17 cellular contexts compared by ENCODE assay signal in genomic region chr11:130672911-130673310, GRCh38.
A peak's percentile ranks its signal among the peaks of the same experiment; 100 is the strongest.
DNase-seq lines count a peak whose midpoint lies in the region; ATAC-seq, FAIRE-seq and TF ChIP-seq lines count a peak whose summit lies in the region.
"Had no signal": no experiment of that assay in that cellular context is flagged by ENCODE, and none has a peak within 500 bp of the region (broad histone marks: within the 10 kb centered on the region; RNA-seq: fewer than 3 reads in every experiment).

No MANE protein-coding gene starts in this region.

- H3K9me2 ChIP-seq in neural cell (ENCODE audit: insufficient read depth, low read length), result no peaks in the 10 kb centered on the region

- H3K56ac ChIP-seq in H1 (replicated peaks; ENCODE audit: insufficient read length, low read depth, low read length), result no peak overlapping the region

- H3K9ac ChIP-seq in H1 (replicated peaks in 1 of 4; ENCODE audit: extremely low read depth in 1 of 4, low read depth in 3 of 4, low read length in 3 of 4), result no peak overlapping the region
- peak overlapping the region; percentile 40 for H3K9ac ChIP-seq in neural cell (ENCODE audit: low read length)

- H3K4me1 ChIP-seq in left ventricle myocardium inferior, result peaks cover 65% of the 10 kb centered on the region
- H3K4me1 ChIP-seq in H1 (replicated peaks in 1 of 4; ENCODE audit: control insufficient read depth in 3 of 4, insufficient read depth in 4 of 4, low read length in 3 of 4), result peaks cover 0 to 4% (median 2%) of the 10 kb centered on the region in 4 experiments; a peak in 3 of 7 replicates
- H3K4me1 ChIP-seq in uterus, result peaks cover 0 to 10% of the 10 kb centered on the region in 2 donors

- H3K4me1 Mint-ChIP-seq in WTC11, result peaks cover 9% of the 10 kb centered on the region

- H3K36me3 ChIP-seq in left ventricle myocardium inferior (no peaks in the 10 kb centered on the region), H1 (ENCODE audit: control insufficient read depth in 2 of 4, insufficient read depth in 4 of 4, low read length in 3 of 4) (no peaks in the 10 kb centered on the region), neural cell (ENCODE audit: insufficient read depth, low read length) (no peaks in the 10 kb centered on the region), uterus (no peaks in the 10 kb centered on the region)
- H3K36me3 ChIP-seq: ovary had no signal

- H4K8ac ChIP-seq in H1 (ENCODE audit: extremely low read depth, insufficient read depth, low read length), result no peak overlapping the region; the same call in 1 of the 2 replicates

- TF ChIP-seq POLR2A in H1 (IDR thresholded peaks at IDR 0.05; ENCODE audit: control extremely low read depth in 1 of 2, low read depth in 2 of 2, low read length in 2 of 2) (no peak), uterus (IDR thresholded peaks at IDR 0.05) (no peak)

- TF ChIP-seq RAD21 in H1 (IDR thresholded peaks at IDR 0.05 in 1 of 2, conservative IDR thresholded peaks at IDR 0.05 in 1 of 2; ENCODE audit: low read depth in 2 of 2, low read length in 2 of 2) (no peak), neural cell (conservative IDR thresholded peaks at IDR 0.05) (no peak)

- H2BK120ac ChIP-seq in H1 (replicated peaks; ENCODE audit: low read depth, low read length), result no peak overlapping the region

- peak overlapping the region; percentile 70 for H3K27ac ChIP-seq in left ventricle myocardium inferior (replicated peaks)
- no peak overlapping the region for H3K27ac ChIP-seq in H1 (ENCODE audit: low read depth, low read length)
- peak overlapping the region; percentile 41 for H3K27ac ChIP-seq in neural cell (ENCODE audit: low read length)
- peak overlapping the region; percentile 11 to 50 for H3K27ac ChIP-seq in uterus
- H3K27ac ChIP-seq: ovary, VCaP had no signal

- H3K23ac ChIP-seq in H1 (ENCODE audit: insufficient read length), result no peak overlapping the region

- H3K79me2 ChIP-seq in H1 (ENCODE audit: control insufficient read depth in 1 of 2, insufficient read depth in 2 of 2, low read length in 2 of 2), result no peaks in the 10 kb centered on the region
- H3K79me2 ChIP-seq in neural cell (replicated peaks; ENCODE audit: insufficient read depth, low read length), result no peaks in the 10 kb centered on the region

- no peaks in the 10 kb centered on the region for H3K9me3 Mint-ChIP-seq in WTC11

- no peak for TF ChIP-seq EP300 in H1 (IDR thresholded peaks at IDR 0.05; ENCODE audit: borderline replicate concordance in 1 of 2, low read depth in 2 of 2, low read length in 2 of 2)
- TF ChIP-seq EP300 in neural cell (conservative IDR thresholded peaks at IDR 0.05; ENCODE audit: poor library complexity, severe bottlenecking), result no peak

- H2BK15ac ChIP-seq in H1 (ENCODE audit: low read length), result 0 out of 2 replicates have a peak overlapping the region, but pooled peaks have one; percentile 38

- no peak overlapping the region for H3K27ac Mint-ChIP-seq in WTC11
- H3K27ac Mint-ChIP-seq: stimulated activated naive CD8-positive, alpha-beta T cell treated with anti-CD3 and anti-CD28 coated beads, Interleukin-15, Interleukin-2, amounts not matched to agents 100 ng/mL and 50 ng/mL, for 24 hours had no signal

- no peaks in the 10 kb centered on the region for H3K36me3 Mint-ChIP-seq in WTC11

- H2BK20ac ChIP-seq in H1 (ENCODE audit: low read length), result no peak overlapping the region

- FAIRE-seq in H1 (lab: Jason Lieb, UNC), result no peak
- FAIRE-seq: G401.6 had no signal

- no peak for TF ChIP-seq CTCF in left ventricle myocardium inferior (IDR thresholded peaks at IDR 0.05; ENCODE audit: borderline replicate concordance)
- TF ChIP-seq CTCF in H1 (IDR thresholded peaks at IDR 0.05; ENCODE audit: control extremely low read depth in 1 of 3, insufficient read depth in 1 of 3, low read depth in 1 of 3, low read length in 3 of 3), result no peak
- TF ChIP-seq CTCF in neural cell (IDR thresholded peaks at IDR 0.05; ENCODE audit: poor library complexity, severe bottlenecking), result no peak
- TF ChIP-seq CTCF in uterus (IDR thresholded peaks at IDR 0.05), result no peak
- TF ChIP-seq CTCF in WTC11 (IDR thresholded peaks at IDR 0.05), result no peak

- DNase-seq in left ventricle myocardium inferior (no peak), left ventricle myocardium superior (no peak), H1 (ENCODE audit: low read depth in 1 of 2, low spot score in 2 of 2) (no peak), uterus (peak in 1 of 2 donors; percentile 21), WTC11 (ENCODE audit: low spot score) (no peak), NAMALWA (ENCODE audit: low spot score) (no peak), NCI-H1436 (lab: John Stamatoyannopoulos, UW) (no peak)
- DNase-seq: activated effector memory CD4-positive, alpha-beta T cell treated with anti-CD3 and anti-CD28 coated beads, Interleukin-2, amount 50 U/mL, for 16 hours; Kasumi-1; NCI-H1694; OCI-M1 had no signal

- no peaks in the 10 kb centered on the region for H3K27me3 ChIP-seq in left ventricle myocardium inferior (ENCODE audit: low read depth)
- H3K27me3 ChIP-seq in H1 (replicated peaks in 1 of 4; ENCODE audit: control insufficient read depth in 3 of 4, extremely low read depth in 1 of 4, insufficient read depth in 3 of 4, low read length in 3 of 4), result no peaks in the 10 kb centered on the region
- H3K27me3 ChIP-seq in neural cell (ENCODE audit: insufficient read depth, low read depth, low read length), result no peaks in the 10 kb centered on the region
- no peaks in the 10 kb centered on the region for H3K27me3 ChIP-seq in uterus
- H3K27me3 ChIP-seq: ovary had no signal

- no peak overlapping the region for H3K18ac ChIP-seq in H1 (ENCODE audit: extremely low read depth, low read length)

- 100% methylated on average over 5 of the region's 5 CpGs; no CpG with 5 or more reads in 1 of the 2 experiments for WGBS in H1 (ENCODE audit: extremely low coverage in 1 of 2, insufficient coverage in 1 of 2, insufficient read length in 1 of 2, insufficient replicate concordance in 2 of 2, low coverage in 1 of 2, low lambda C conversion rate in 2 of 2, missing lambda C conversion rate in 1 of 2), 2 experiments

- H3K14ac ChIP-seq in H1 (ENCODE audit: insufficient read length), result no peak overlapping the region

- no peaks in the 10 kb centered on the region for H3F3A ChIP-seq in neural cell (ENCODE audit: insufficient read depth, low read length, poor library complexity, severe bottlenecking)

- no peaks in the 10 kb centered on the region for H3K9me3 ChIP-seq in left ventricle myocardium inferior (replicated peaks)
- no peaks in the 10 kb centered on the region for H3K9me3 ChIP-seq in H1 (ENCODE audit: insufficient read depth in 2 of 2, low read depth in 1 of 2, low read length in 1 of 2)
- H3K9me3 ChIP-seq in neural cell (ENCODE audit: low read length), result no peaks in the 10 kb centered on the region
- no peaks in the 10 kb centered on the region for H3K9me3 ChIP-seq in uterus
- H3K9me3 ChIP-seq: ovary had no signal

- H2AK5ac ChIP-seq in H1 (ENCODE audit: low read depth, low read length), result no peak overlapping the region

- no peak overlapping the region for H4K91ac ChIP-seq in H1 (replicated peaks; ENCODE audit: insufficient read length, low read length)

- no peak overlapping the region for H3K4me3 Mint-ChIP-seq in WTC11
- H3K4me3 Mint-ChIP-seq: mesothelial cell of epicardium; stimulated activated naive CD8-positive, alpha-beta T cell treated with anti-CD3 and anti-CD28 coated beads, Interleukin-15, Interleukin-2, amounts not matched to agents 100 ng/mL and 50 ng/mL, for 24 hours had no signal

- no peak overlapping the region for H3K4ac ChIP-seq in H1 (replicated peaks; ENCODE audit: insufficient read length, low read depth, low read length)

- H3K79me1 ChIP-seq in H1 (ENCODE audit: low read depth, low read length), result no peaks in the 10 kb centered on the region

- POLR2A ChIA-PET in H1 (lab: Charles Lee; ENCODE audit: partially characterized antibody), result no interaction called here
- POLR2A ChIA-PET in WTC11 (lab: Charles Lee), result no interaction called here

- H3K4me2 ChIP-seq in H1 (ENCODE audit: insufficient read depth in 1 of 2, low read depth in 2 of 2, low read length in 2 of 2) (no peak overlapping the region), neural cell (ENCODE audit: low read length) (no peak overlapping the region)

- no peak overlapping the region for H2AFZ ChIP-seq in H1 (ENCODE audit: low read length)
- H2AFZ ChIP-seq in neural cell (ENCODE audit: low read depth, low read length), result no peak overlapping the region

- no peak for ATAC-seq in left ventricle myocardium superior
- no peak for ATAC-seq in WTC11

- intact Hi-C loops in left ventricle myocardium inferior (cut with micrococcal nuclease) (no loop called here), left ventricle myocardium superior (cut with micrococcal nuclease) (loop anchor here (10.0 kb wide), 1 partner anchor 218 kb away; no protein-coding TSS in a partner anchor), uterus (cut with DNase I; ENCODE audit: low total_unique reads) (no loop called here)

- H2BK5ac ChIP-seq in H1 (ENCODE audit: low read depth, low read length), result no peak overlapping the region

- CTCF ChIA-PET in H1 (lab: Charles Lee; ENCODE audit: partially characterized antibody) (interaction anchor here (0.6 to 0.7 kb wide), 2 partner anchors 94 to 335 kb away, joined by 3 to 4 read pairs; no protein-coding TSS in a partner anchor), WTC11 (lab: Charles Lee) (interaction anchor here (0.6 kb wide), 1 partner anchor 857 kb away, joined by 3 read pairs; no protein-coding TSS in a partner anchor)

- H4K5ac ChIP-seq in H1 (ENCODE audit: insufficient read length, low read depth, low read length), result no peak overlapping the region

- no peak overlapping the region for H2BK12ac ChIP-seq in H1 (ENCODE audit: low read depth, low read length)

- no peak overlapping the region for H3K4me3 ChIP-seq in left ventricle myocardium inferior
- no peak overlapping the region for H3K4me3 ChIP-seq in H1 (ENCODE audit: extremely low read depth in 1 of 4, insufficient read depth in 2 of 4, low read depth in 3 of 4, low read length in 4 of 4)
- H3K4me3 ChIP-seq in neural cell (ENCODE audit: low read length), result peak overlapping the region; percentile 34
- no peak overlapping the region for H3K4me3 ChIP-seq in uterus
- H3K4me3 ChIP-seq: ovary had no signal

- H4K20me1 ChIP-seq in H1 (replicated peaks in 1 of 2; ENCODE audit: control insufficient read depth in 1 of 2, insufficient read depth in 2 of 2, low read length in 2 of 2) (no peaks in the 10 kb centered on the region), neural cell (ENCODE audit: insufficient read depth) (no peaks in the 10 kb centered on the region)

- H3K23me2 ChIP-seq in H1 (ENCODE audit: low read depth, low read length), result no peaks in the 10 kb centered on the region

- no peaks in the 10 kb centered on the region; the same call in none of the 2 replicates for H3K27me3 Mint-ChIP-seq in WTC11 (ENCODE audit: low read depth)
- H3K27me3 Mint-ChIP-seq: stimulated activated naive CD8-positive, alpha-beta T cell treated with anti-CD3 and anti-CD28 coated beads, Interleukin-15, Interleukin-2, amounts not matched to agents 100 ng/mL and 50 ng/mL, for 24 hours had no signal

TF ChIP-seq in H1, 55 proteins besides CTCF, POLR2A, EP300 and RAD21 (continues in another document):
- no peak for TF ChIP-seq RFX5 (IDR thresholded peaks at IDR 0.05; ENCODE audit: borderline replicate concordance, low read depth, low read length)

TF ChIP-seq in neural cell, 6 proteins besides CTCF, POLR2A, EP300 and RAD21 (continues in another document):
- no peak for TF ChIP-seq TAF1 (IDR thresholded peaks at IDR 0.05; ENCODE audit: low read depth)

TF ChIP-seq in WTC11, 78 proteins besides CTCF, POLR2A, EP300 and RAD21 (continues in another document):
- no peak for TF ChIP-seq JUN (CRISPR knock-in tag; IDR thresholded peaks at IDR 0.05)
